In genomic region chr6:55853008-55854001, GRCh38 we compare ENCODE assay signal across 23 cellular contexts. TPM values are rescaled to one million over a fixed set of nuclear protein-coding genes. Genes with fewer than 3 reads are reported as not detected.
A peak's percentile ranks its signal among the peaks of the same experiment; 100 is the strongest.
DNase-seq lines count a peak whose midpoint lies in the region; ATAC-seq and TF ChIP-seq lines count a peak whose summit lies in the region.
"Had no signal": no experiment of that assay in that cellular context is flagged by ENCODE, and none has a peak within 500 bp of the region (broad histone marks: within the 10 kb centered on the region; RNA-seq: fewer than 3 reads in every experiment).

No MANE protein-coding gene starts in this region.

- no peaks in the 10 kb centered on the region for H3K4me1 Mint-ChIP-seq in WTC11

- H3K9me2 ChIP-seq in hepatocyte (replicated peaks; ENCODE audit: insufficient read depth) = no peaks in the 10 kb centered on the region

- H3K9me3 ChIP-seq in HEK293 (ENCODE audit: control insufficient read depth, insufficient read depth, low read depth, low read length) (no peaks in the 10 kb centered on the region), hepatocyte (ENCODE audit: low read depth) (no peaks in the 10 kb centered on the region)
- H3K9me3 ChIP-seq: BLaER1, SJSA1 had no signal

- POLR2A ChIA-PET in HEK293 (lab: Yijun Ruan, JAX) = no interaction called here
- POLR2A ChIA-PET in WTC11 (lab: Charles Lee) = no interaction called here
- POLR2A ChIA-PET in RWPE1 (lab: Yijun Ruan, JAX; ENCODE audit: low non-redundant PET) = no interaction called here

- CTCF ChIA-PET in HEK293 (lab: Yijun Ruan, JAX) = interaction anchor here (0.6 to 0.7 kb wide), 3 partner anchors 30 to 132 kb away, joined by 3 to 4 read pairs (median 3); no protein-coding TSS in a partner anchor
- CTCF ChIA-PET in WTC11 (lab: Charles Lee) = no interaction called here
- CTCF ChIA-PET in RWPE1 (lab: Yijun Ruan, JAX) = interaction anchor here (0.6 to 0.7 kb wide), 2 partner anchors 13 to 1561 kb away, joined by 3 to 4 read pairs; no protein-coding TSS in a partner anchor

- H3K27ac Mint-ChIP-seq in WTC11 = no peak overlapping the region
- H3K27ac Mint-ChIP-seq: CD4-positive, alpha-beta T cell had no signal

- H4K20me1 ChIP-seq in hepatocyte (ENCODE audit: insufficient read depth, poor library complexity, severe bottlenecking) = peaks cover 14% of the 10 kb centered on the region
- H4K20me1 ChIP-seq: BLaER1 had no signal

- H3K27ac ChIP-seq in HEK293 (ENCODE audit: extremely low read depth, low read depth, low read length) (no peak overlapping the region), hepatocyte (no peak overlapping the region), RWPE1 (no peak overlapping the region)
- H3K27ac ChIP-seq: BLaER1, SJSA1 had no signal

- H3K27me3 Mint-ChIP-seq in WTC11 (ENCODE audit: low read depth) = no peaks in the 10 kb centered on the region
- H3K27me3 Mint-ChIP-seq: CD4-positive, alpha-beta T cell had no signal

- TF ChIP-seq CTCF in HEK293 (tag by site-specific recombination; IDR thresholded peaks at IDR 0.05) (no peak), WTC11 (IDR thresholded peaks at IDR 0.05) (no peak), hepatocyte (IDR thresholded peaks at IDR 0.05; ENCODE audit: poor library complexity) (no peak), RWPE1 (conservative IDR thresholded peaks at IDR 0.05; ENCODE audit: low read depth) (no peak)

- WGBS in hepatocyte (ENCODE audit: low lambda C conversion rate, missing lambda C conversion rate) = 67% methylated on average over 7 of the region's 7 CpGs

- no peak for DNase-seq in WTC11 (ENCODE audit: low spot score)
- no peak for DNase-seq in hepatocyte (ENCODE audit: low spot score)
- DNase-seq in HPDE6-E6E7 (ENCODE audit: extremely low spot score) = no peak
- DNase-seq in kidney glomerular epithelial cell (lab: John Stamatoyannopoulos, UW) = no peak
- DNase-seq in RWPE1 (ENCODE audit: low spot score) = no peak
- DNase-seq in activated effector memory CD4-positive, alpha-beta T cell treated with anti-CD3 and anti-CD28 coated beads, Interleukin-2, amount 50 U/mL, for 16 hours = no peak
- DNase-seq: ACHN; CD4-positive, alpha-beta T cell; COR-L47; DMS79; NCI-H1092 treated with DMSO at 0.1 percent for 48 hours; NCI-H146; NCI-H2029; NCI-H226; NCI-H510A treated with DMSO at 0.1 percent for 48 hours; NCI-H748 treated with DMSO at 0.1 percent for 48 hours had no signal

- peaks cover 60% of the 10 kb centered on the region for H3K79me2 ChIP-seq in hepatocyte

- H3K4me3 ChIP-seq in HEK293 (ENCODE audit: low read depth, low read length) (no peak overlapping the region), hepatocyte (no peak overlapping the region)
- H3K4me3 ChIP-seq: BLaER1, SJSA1 had no signal

- H3K4me1 ChIP-seq in HEK293 (ENCODE audit: control insufficient read depth, insufficient read depth, low read length) (peaks cover 5% of the 10 kb centered on the region; the same call in 1 of the 2 replicates), hepatocyte (ENCODE audit: insufficient read depth) (no peaks in the 10 kb centered on the region)
- H3K4me1 ChIP-seq: BLaER1 had no signal

- H3K4me3 Mint-ChIP-seq in WTC11 = no peak overlapping the region
- H3K4me3 Mint-ChIP-seq: CD4-positive, alpha-beta T cell had no signal

- no peak for ATAC-seq in WTC11
- ATAC-seq: Right ventricle myocardium inferior had no signal

- H2AFZ ChIP-seq in hepatocyte = no peak overlapping the region

- H3K4me2 ChIP-seq in hepatocyte = peak overlapping the region; percentile 50
- H3K4me2 ChIP-seq: BLaER1 had no signal

- H3K36me3 Mint-ChIP-seq in WTC11 = no peaks in the 10 kb centered on the region

- H3K36me3 ChIP-seq in HEK293 (ENCODE audit: control insufficient read depth in 2 of 2, insufficient read depth in 1 of 2, low read length in 2 of 2) (no peaks in the 10 kb centered on the region), hepatocyte (replicated peaks; ENCODE audit: insufficient read depth, low read depth) (no peaks in the 10 kb centered on the region)
- H3K36me3 ChIP-seq: BLaER1, SJSA1 had no signal

- H3K9me3 Mint-ChIP-seq in WTC11 = no peaks in the 10 kb centered on the region
- H3K9me3 Mint-ChIP-seq: CD4-positive, alpha-beta T cell had no signal

- H3K27me3 ChIP-seq in hepatocyte = no peaks in the 10 kb centered on the region
- H3K27me3 ChIP-seq: BLaER1, SJSA1 had no signal

TF ChIP-seq in HEK293, 187 proteins besides CTCF, POLR2A, EP300 and RAD21:
- TF ChIP-seq SETDB1 (IDR thresholded peaks at IDR 0.05; ENCODE audit: insufficient read length, low read length) = no peak
- peak; percentile 65 for TF ChIP-seq ZNF596 (tag by site-specific recombination; IDR thresholded peaks at IDR 0.05)

TF ChIP-seq in WTC11, 78 proteins besides CTCF, POLR2A, EP300 and RAD21:
- TF ChIP-seq HMGA2 (CRISPR knock-in tag; IDR thresholded peaks at IDR 0.05) (peak; percentile 97), PREB (CRISPR knock-in tag; IDR thresholded peaks at IDR 0.05; ENCODE audit: borderline replicate concordance) (no peak)

RNA-seq across cellular contexts. Expression of gene BMP5, which starts 22.1 kb away (rescaled TPM):
- total RNA-seq in WTC11 (2021) (0.07 TPM in 2 of 3 replicates, not detected in the other), hepatocyte (26.5 and 38.3 TPM in 2 replicates)
- 9.5 and 11.1 TPM in 2 replicates for polyA plus RNA-seq in hepatocyte
- total RNA-seq: CD4-positive, alpha-beta T cell; H1; LHCN-M2; T-helper 1 cell treated with Interleukin-12 subunit alpha and Interleukin-12 subunit beta and Interleukin-4 antibody, amounts not matched to agents 30 ng/mL and 1 ng/mL, for 36 hours had no signal

Comparison
In these comparisons a context has a peak if more than half of its experiments do, and no peak if none do; other contexts are left out.
1. RNA of gene BMP5, which starts 22.1 kb away (total RNA-seq): 26.5 to 38.3 TPM in hepatocyte; 0.07 TPM in WTC11; every median in the first group is over 10 times any median in the second.